Comparison of ENCODE assay signal across 10 cellular contexts in the genomic region with DNA sequence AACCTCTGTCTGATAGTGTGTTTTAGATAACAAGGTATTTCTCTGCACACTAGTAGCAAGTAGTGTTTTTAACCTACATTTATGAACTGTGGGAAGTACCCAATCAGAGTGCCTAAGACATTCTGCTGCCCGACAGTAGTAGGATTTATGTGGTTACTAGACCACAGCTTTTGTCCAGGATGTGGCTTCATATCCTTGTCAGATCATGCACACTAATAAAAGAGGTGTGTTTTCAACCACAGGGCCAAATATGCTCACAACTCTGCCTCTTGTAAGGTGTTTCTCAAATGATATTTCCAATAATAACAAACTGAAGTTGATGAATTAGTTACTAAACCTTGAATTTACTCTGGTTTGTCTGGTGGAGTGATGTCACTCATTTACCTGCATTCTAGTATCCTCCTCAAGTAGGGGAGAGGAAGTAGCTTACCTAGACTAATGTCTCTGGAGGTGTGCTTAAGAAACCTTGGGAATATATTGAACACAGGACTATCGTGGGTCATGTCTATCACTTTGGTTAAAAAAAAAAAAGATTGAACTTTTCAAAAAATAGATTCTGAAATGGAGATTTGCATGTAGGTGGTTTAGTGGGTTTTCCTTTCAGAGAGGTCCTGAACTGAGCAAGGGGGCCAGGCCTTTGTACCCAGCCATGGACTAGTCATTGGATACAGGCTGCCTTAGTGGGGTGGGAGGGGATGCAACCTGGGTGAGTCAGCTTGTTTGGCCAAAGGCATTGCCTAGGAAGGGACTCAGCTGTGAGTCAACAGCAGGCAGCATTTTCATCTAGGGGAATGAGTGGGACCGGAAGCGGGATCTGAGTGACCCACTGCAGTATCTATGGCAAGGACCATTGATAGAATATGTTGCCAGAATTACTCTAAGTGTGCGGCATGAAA. TPM values are rescaled to one million over a fixed set of nuclear protein-coding genes. Genes with fewer than 3 reads are reported as not detected.
DNase-seq lines count a peak whose midpoint lies in the region; ATAC-seq, FAIRE-seq and TF ChIP-seq lines count a peak whose summit lies in the region.
"Had no signal": no experiment of that assay in that cellular context is flagged by ENCODE, and none has a peak within 500 bp of the region (broad histone marks: within the 10 kb centered on the region; RNA-seq: fewer than 3 reads in every experiment).

No MANE protein-coding gene starts in this region.

- H3K27me3 ChIP-seq in GM12878 (replicated peaks in 1 of 2; ENCODE audit: control insufficient read depth in 2 of 2, insufficient read depth in 2 of 2, low read length in 1 of 2) (no peaks in the 10 kb centered on the region), skeletal muscle satellite cell (ENCODE audit: control insufficient read depth, insufficient read depth, low read length) (no peaks in the 10 kb centered on the region), colonic mucosa (no peaks in the 10 kb centered on the region)
- H3K27me3 ChIP-seq: breast epithelium had no signal

- no peak overlapping the region for H3K27ac ChIP-seq in GM12878 (ENCODE audit: control insufficient read depth, insufficient read depth)
- no peak overlapping the region for H3K27ac ChIP-seq in colonic mucosa
- H3K27ac ChIP-seq: 22Rv1, breast epithelium had no signal

- TF ChIP-seq CTCF in GM12878 (IDR thresholded peaks at IDR 0.05 in 2 of 3, conservative IDR thresholded peaks at IDR 0.05 in 1 of 3; ENCODE audit: control insufficient read depth in 2 of 3, extremely low read depth in 1 of 3, insufficient read depth in 1 of 3, low read depth in 3 of 3, low read length in 3 of 3) = no peak
- TF ChIP-seq CTCF in colonic mucosa (IDR thresholded peaks at IDR 0.05) = no peak

- no peaks in the 10 kb centered on the region for H3K9me3 ChIP-seq in GM12878 (replicated peaks; ENCODE audit: control insufficient read depth, insufficient read depth, low read length)
- H3K9me3 ChIP-seq in skeletal muscle satellite cell (replicated peaks; ENCODE audit: low read length) = no peaks in the 10 kb centered on the region
- no peaks in the 10 kb centered on the region for H3K9me3 ChIP-seq in colonic mucosa
- H3K9me3 ChIP-seq: breast epithelium had no signal

- H3K4me2 ChIP-seq in GM12878 (ENCODE audit: control insufficient read depth, insufficient read depth) (peak overlapping the region; percentile 71), skeletal muscle satellite cell (ENCODE audit: low read length) (peak overlapping the region; percentile 28)

- H3K9ac ChIP-seq in GM12878 (ENCODE audit: control insufficient read depth, insufficient read depth, low read length) (no peak overlapping the region), skeletal muscle satellite cell (ENCODE audit: low read depth, low read length) (no peak overlapping the region), colonic mucosa (ENCODE audit: low read depth in 2 of 2, low read length in 2 of 2) (no peak overlapping the region)

- WGBS in GM12878 (ENCODE audit: insufficient coverage, insufficient replicate concordance, low lambda C conversion rate, missing lambda C conversion rate) = 42% methylated on average over 5 of the region's 5 CpGs

- CTCF ChIA-PET in GM12878 (lab: Yijun Ruan, JAX) = no interaction called here

- H3K4me3 ChIP-seq in GM12878 (no peak overlapping the region), skeletal muscle satellite cell (ENCODE audit: low read length) (no peak overlapping the region), colonic mucosa (no peak overlapping the region)
- H3K4me3 ChIP-seq: breast epithelium had no signal

- SMC1A ChIA-PET in GM12878 (lab: Charles Lee; ENCODE audit: uncharacterized antibody, unreplicated experiment) = no interaction called here

- no TSS peak for BruUV-seq in GM12878 (replicated peaks; lab: Mats Ljungman, UMichigan)

- no peak overlapping the region for H2AFZ ChIP-seq in GM12878 (ENCODE audit: control insufficient read depth, low read depth, low read length)

- intact Hi-C loops in GM12878 (cut with micrococcal nuclease; ENCODE audit: unreplicated experiment) = loop anchor here (1.0 kb wide), 1 partner anchor 35 kb away; no protein-coding TSS in a partner anchor
- intact Hi-C loops in colonic mucosa (cut with DNase I) = no loop called here

- H3K4me1 ChIP-seq in GM12878 (ENCODE audit: control insufficient read depth, insufficient read depth, low read length) (peaks cover 34% of the 10 kb centered on the region), skeletal muscle satellite cell (ENCODE audit: control insufficient read depth, insufficient read depth, low read length) (peaks cover 15% of the 10 kb centered on the region), colonic mucosa (peaks cover 4% of the 10 kb centered on the region)

- TF ChIP-seq EP300 in GM12878 (IDR thresholded peaks at IDR 0.05; ENCODE audit: borderline replicate concordance in 1 of 2, control insufficient read depth in 1 of 2, low read depth in 2 of 2, low read length in 2 of 2) = no peak

- peak; percentile 68 for FAIRE-seq in GM12878 (lab: Jason Lieb, UNC)

- H3K79me2 ChIP-seq in GM12878 (ENCODE audit: control insufficient read depth, insufficient read depth, low read length) = no peaks in the 10 kb centered on the region

- DNase-seq in NK-92 treated with Interleukin-12 subunit alpha and Interleukin-12 subunit beta, amount 100 ng/mL, for 24 hours (lab: John Stamatoyannopoulos, UW) = peak; percentile 7
- DNase-seq in NK-92 (lab: John Stamatoyannopoulos, UW; ENCODE audit: unreplicated experiment) (no peak), GM12878 (ENCODE audit: low read depth, low spot score) (peak; percentile 58), colonic mucosa (no peak), midbrain (lab: John Stamatoyannopoulos, UW) (no peak)

- peaks cover 0 to 3% of the 10 kb centered on the region in 2 experiments; a peak in 1 of 4 replicates for H3K36me3 ChIP-seq in GM12878 (ENCODE audit: control insufficient read depth in 2 of 2, insufficient read depth in 2 of 2, low read length in 1 of 2)
- H3K36me3 ChIP-seq in skeletal muscle satellite cell (ENCODE audit: insufficient read depth, low read length) = peaks cover 19% of the 10 kb centered on the region
- H3K36me3 ChIP-seq in colonic mucosa = no peaks in the 10 kb centered on the region
- H3K36me3 ChIP-seq: breast epithelium had no signal

- H4K20me1 ChIP-seq in GM12878 (ENCODE audit: control insufficient read depth, insufficient read depth) = peaks cover 5% of the 10 kb centered on the region; the same call in 1 of the 2 replicates

- in situ Hi-C loops in GM12878 (cut with MboI) = no loop called here

- no peak for TF ChIP-seq RAD21 in GM12878 (IDR thresholded peaks at IDR 0.05; ENCODE audit: insufficient read depth, low read depth, low read length)

- no peak for TF ChIP-seq POLR2A in GM12878 (IDR thresholded peaks at IDR 0.05; ENCODE audit: low read depth, low read length)

- RAD21 ChIA-PET in GM12878 (lab: Charles Lee; ENCODE audit: unreplicated experiment) = no interaction called here

- POLR2A ChIA-PET in GM12878 (lab: Charles Lee) = interaction anchor here (0.7 kb wide), 1 partner anchor 13 kb away, joined by 3 read pairs; no protein-coding TSS in a partner anchor

- ATAC-seq in HG03066 (IDR thresholded peaks at IDR 0.05; ENCODE audit: low read depth, unreplicated experiment) (peak; percentile 63), SK-N-SH treated with all-trans-retinoic acid at 6 μM for 48 hours (peak; percentile 89), GM12878 (peak; percentile 85)

TF ChIP-seq in SK-N-SH treated with all-trans-retinoic acid at 6 μM for 48 hours, 23 proteins besides CTCF, POLR2A, EP300 and RAD21 (continues in another document):
- TF ChIP-seq RARB (CRISPR knock-in tag; IDR thresholded peaks at IDR 0.05) = no peak

TF ChIP-seq in GM12878, 131 proteins besides CTCF, POLR2A, EP300 and RAD21 (continues in another document):
- TF ChIP-seq ZNF622 (IDR thresholded peaks at IDR 0.05) (no peak), TCF7 (IDR thresholded peaks at IDR 0.05; ENCODE audit: borderline replicate concordance) (no peak), ZNF384 (IDR thresholded peaks at IDR 0.05; ENCODE audit: borderline replicate concordance, low read depth, low read length) (no peak)

RNA-seq across cellular contexts. Expression of gene FBXW8, which starts 14.1 kb away (rescaled TPM):
- 10.7 and 12.8 TPM in 2 replicates for total RNA-seq in GM12878 (2013; cell fraction: nucleolus; rRNA removed)
- total RNA-seq in GM12878 (2014; rRNA removed) = 4.3 and 4.6 TPM in 2 replicates
- total RNA-seq in GM12878 (2014; rRNA removed; fragmentation: Illumina TruSeq; extraction: Trizol) = 2.5 and 2.6 TPM in 2 replicates
- total RNA-seq in GM12878 (2021) = 6.8 and 7.5 TPM in 2 replicates
- polyA plus RNA-seq in GM12878 (2011; ENCODE audit: low read depth) = 2.9 TPM
- 4.0 and 7.3 TPM in 2 replicates for polyA plus RNA-seq in GM12878 (2011; rRNA removed)
- 5.6 TPM in 2 replicates for polyA plus RNA-seq in GM12878 (2011; cell fraction: cytosol; rRNA removed)
- polyA plus RNA-seq in GM12878 (2011; cell fraction: nucleus; rRNA removed) = 12.1 and 12.9 TPM in 2 replicates
- polyA plus RNA-seq in GM12878 (2012) = 3.5 and 4.4 TPM in 2 replicates
- 3.9 and 4.5 TPM in 2 replicates for polyA plus RNA-seq in GM12878 (2014; fragmentation: Illumina TruSeq; extraction: Trizol)
- polyA plus RNA-seq in GM12878 (2014; fragmentation: Nextera tagmentation; extraction: Ambion mirVana) = under 1 TPM; 0.49 to 0.52 TPM
- polyA plus RNA-seq in GM12878 (2014; rRNA removed) = 4.5 and 5.0 TPM in 2 replicates
- 1 to 10 TPM; 4.0 to 5.4 TPM for polyA plus RNA-seq in GM12878 (2016; fragmentation: Nextera tagmentation; extraction: Ambion mirVana)
- polyA minus RNA-seq in GM12878 (2011; rRNA and poly(A)+ RNA removed) = 9.3 and 14.3 TPM in 2 replicates
- polyA minus RNA-seq in GM12878 (2011; cell fraction: cytosol; rRNA and poly(A)+ RNA removed) = 2.1 and 3.3 TPM in 2 replicates
- 6.9 and 10.5 TPM in 2 replicates for polyA minus RNA-seq in GM12878 (2011; cell fraction: nucleus; rRNA and poly(A)+ RNA removed)
- total RNA-seq in skeletal muscle satellite cell (2012; rRNA removed) = 14.2 and 17.5 TPM in 2 replicates
- total RNA-seq in colonic mucosa = 10 to 100 TPM; 11.1 to 13.7 TPM

RNA-seq across cellular contexts. Expression of gene HRK, which starts 43.6 kb away (rescaled TPM):
- total RNA-seq in GM12878 (2013; cell fraction: nucleolus; rRNA removed) = not detected in 2 replicates
- total RNA-seq in GM12878 (2014; rRNA removed) (not detected in 2 replicates), GM12878 (2014; rRNA removed; fragmentation: Illumina TruSeq; extraction: Trizol) (not detected in 2 replicates), GM12878 (2021) (not detected in 2 replicates), colonic mucosa (under 1 TPM; 0.19 to 0.52 TPM)
- polyA plus RNA-seq in GM12878 (2011; ENCODE audit: low read depth) = not detected
- polyA plus RNA-seq in GM12878 (2011; rRNA removed) (not detected in 2 replicates), GM12878 (2014; fragmentation: Illumina TruSeq; extraction: Trizol) (not detected in 2 replicates), GM12878 (2014; fragmentation: Nextera tagmentation; extraction: Ambion mirVana) (not detected), GM12878 (2014; rRNA removed) (not detected in 2 replicates), GM12878 (2016; fragmentation: Nextera tagmentation; extraction: Ambion mirVana) (not detected)
- polyA plus RNA-seq in GM12878 (2011; cell fraction: cytosol; rRNA removed) = not detected in 2 replicates
- polyA plus RNA-seq in GM12878 (2011; cell fraction: nucleus; rRNA removed) = not detected in 2 replicates
- 0.03 TPM in 1 of 2 replicates, not detected in the other for polyA plus RNA-seq in GM12878 (2012)
- not detected in 2 replicates for polyA minus RNA-seq in GM12878 (2011; rRNA and poly(A)+ RNA removed)
- polyA minus RNA-seq in GM12878 (2011; cell fraction: cytosol; rRNA and poly(A)+ RNA removed) = not detected in 2 replicates
- not detected in 2 replicates for polyA minus RNA-seq in GM12878 (2011; cell fraction: nucleus; rRNA and poly(A)+ RNA removed)
- under 0.01 TPM in 2 replicates for total RNA-seq in skeletal muscle satellite cell (2012; rRNA removed)

Comparison
In these comparisons a context has a peak if more than half of its experiments do, and no peak if none do; other contexts are left out.
1. DNase-seq: peak in NK-92 treated with Interleukin-12 subunit alpha and Interleukin-12 subunit beta, amount 100 ng/mL, for 24 hours (single experiment) and GM12878 (single experiment); none in NK-92 (single experiment), colonic mucosa (single experiment) and midbrain (single experiment).
2. Peak in every context shown above with its lines, with median percentiles within 50 percentile points of each other: ATAC-seq.